ENCODE assay signal across 11 cellular contexts in genomic region chr1:205314986-205315618, GRCh38. TPM values are rescaled to one million over a fixed set of nuclear protein-coding genes. Genes with fewer than 3 reads are reported as not detected.
DNase-seq lines count a peak whose midpoint lies in the region; ATAC-seq and TF ChIP-seq lines count a peak whose summit lies in the region.
"Had no signal": no experiment of that assay in that cellular context is flagged by ENCODE, and none has a peak within 500 bp of the region (broad histone marks: within the 10 kb centered on the region; RNA-seq: fewer than 3 reads in every experiment).

No MANE protein-coding gene starts in this region.

- no peaks in the 10 kb centered on the region for H3K9me2 ChIP-seq in GM23338 (ENCODE audit: insufficient read depth)

- POLR2A ChIA-PET in naive thymus-derived CD8-positive, alpha-beta T cell (lab: Charles Lee) = interaction anchor here (1.4 to 22.9 kb wide), 6 partner anchors 9 to 40 kb away, joined by 3 to 590 read pairs (median 92); no protein-coding TSS in a partner anchor

- peak overlapping the region; percentile 96 to 99 (median 98) for H3K27ac Mint-ChIP-seq in CD14-positive monocyte
- no peak overlapping the region for H3K27ac Mint-ChIP-seq in GM23338
- H3K27ac Mint-ChIP-seq in activated naive CD8-positive, alpha-beta T cell treated with anti-CD3 and anti-CD28 coated beads for 36 hours = peak overlapping the region; percentile 96
- H3K27ac Mint-ChIP-seq in naive thymus-derived CD8-positive, alpha-beta T cell = peak overlapping the region; percentile 92 to 99 (median 98)

- no peaks in the 10 kb centered on the region for H3K27me3 ChIP-seq in GM23338 (ENCODE audit: insufficient read depth)

- H3K4me3 Mint-ChIP-seq in CD14-positive monocyte = no peak overlapping the region
- H3K4me3 Mint-ChIP-seq in GM23338 = no peak overlapping the region
- H3K4me3 Mint-ChIP-seq in activated naive CD8-positive, alpha-beta T cell treated with anti-CD3 and anti-CD28 coated beads for 36 hours = peak overlapping the region; percentile 77
- H3K4me3 Mint-ChIP-seq in naive thymus-derived CD8-positive, alpha-beta T cell = peak overlapping the region; percentile 79 to 100 (median 95)

- peak overlapping the region; percentile 97 for H3K27ac ChIP-seq in GM23338 (ENCODE audit: low read depth)

- DNase-seq in CD14-positive monocyte (ENCODE audit: low spot score) (no peak), GM23338 (ENCODE audit: low spot score) (no peak), dermis blood vessel endothelial cell (no peak), ACHN (no peak)
- peak; percentile 20 for DNase-seq in activated naive CD8-positive, alpha-beta T cell treated with anti-CD3 and anti-CD28 coated beads for 36 hours
- no peak for DNase-seq in naive thymus-derived CD8-positive, alpha-beta T cell
- DNase-seq: NCI-H524 had no signal

- H3K4me2 ChIP-seq in GM23338 = peak overlapping the region; percentile 61; the same call in 1 of the 2 replicates

- no peak for ATAC-seq in GM23338
- ATAC-seq in naive thymus-derived CD8-positive, alpha-beta T cell = peak in 1 of 2 donors; percentile 21
- no peak for ATAC-seq in HG02840 (IDR thresholded peaks at IDR 0.05; ENCODE audit: low FRiP score, unreplicated experiment)
- ATAC-seq in GM19452 (IDR thresholded peaks at IDR 0.05; ENCODE audit: unreplicated experiment) = no peak

- no peak overlapping the region for H3K4me3 ChIP-seq in GM23338
- H3K4me3 ChIP-seq: lung had no signal

- H3K79me2 ChIP-seq in GM23338 (replicated peaks; ENCODE audit: insufficient read depth) = peaks cover 87% of the 10 kb centered on the region

- H3K27me3 Mint-ChIP-seq in CD14-positive monocyte (ENCODE audit: low read depth in 3 of 3) (peaks cover 0 to 2% (median 0%) of the 10 kb centered on the region in 3 donors), GM23338 (ENCODE audit: insufficient read depth, low read depth, poor library complexity) (peaks cover 15% of the 10 kb centered on the region)
- H3K27me3 Mint-ChIP-seq in activated naive CD8-positive, alpha-beta T cell treated with anti-CD3 and anti-CD28 coated beads for 36 hours = no peaks in the 10 kb centered on the region
- H3K27me3 Mint-ChIP-seq in naive thymus-derived CD8-positive, alpha-beta T cell = no peaks in the 10 kb centered on the region

- H3K4me1 ChIP-seq in GM23338 (ENCODE audit: insufficient read depth) = peaks cover 71% of the 10 kb centered on the region

- intact Hi-C loops in CD14-positive monocyte (cut with micrococcal nuclease) = no loop called here

- H3K4me1 Mint-ChIP-seq in CD14-positive monocyte (peaks cover 100% of the 10 kb centered on the region), GM23338 (peaks cover 84% of the 10 kb centered on the region)
- peaks cover 91% of the 10 kb centered on the region for H3K4me1 Mint-ChIP-seq in activated naive CD8-positive, alpha-beta T cell treated with anti-CD3 and anti-CD28 coated beads for 36 hours
- H3K4me1 Mint-ChIP-seq in naive thymus-derived CD8-positive, alpha-beta T cell = peaks cover 58 to 99% (median 93%) of the 10 kb centered on the region in 4 donors

- peaks cover 44 to 51% of the 10 kb centered on the region in 2 donors for H3K36me3 Mint-ChIP-seq in CD14-positive monocyte
- H3K36me3 Mint-ChIP-seq in GM23338 (ENCODE audit: low read depth) = peaks cover 31% of the 10 kb centered on the region
- peaks cover 2% of the 10 kb centered on the region for H3K36me3 Mint-ChIP-seq in activated naive CD8-positive, alpha-beta T cell treated with anti-CD3 and anti-CD28 coated beads for 36 hours
- peaks cover 0 to 36% (median 18%) of the 10 kb centered on the region in 3 donors for H3K36me3 Mint-ChIP-seq in naive thymus-derived CD8-positive, alpha-beta T cell

- peaks cover 16% of the 10 kb centered on the region; the same call in 1 of the 2 replicates for H4K20me1 ChIP-seq in GM23338 (replicated peaks; ENCODE audit: insufficient read depth)

- peaks cover 13% of the 10 kb centered on the region for H3K36me3 ChIP-seq in GM23338 (ENCODE audit: insufficient read depth)

- in situ Hi-C loops in ACHN (cut with HindIII; ENCODE audit: low pct_ligation_motif_present, low pct_unique_long_range_greater_than_20kb, low sequenced_read_pairs) = no loop called here

- H2AFZ ChIP-seq in GM23338 = no peak overlapping the region

- H3K9me3 Mint-ChIP-seq in CD14-positive monocyte (peaks cover 0 to 2% (median 0%) of the 10 kb centered on the region in 7 donors), GM23338 (no peaks in the 10 kb centered on the region)
- H3K9me3 Mint-ChIP-seq in activated naive CD8-positive, alpha-beta T cell treated with anti-CD3 and anti-CD28 coated beads for 36 hours = no peaks in the 10 kb centered on the region
- peaks cover 0 to 2% (median 0%) of the 10 kb centered on the region in 9 donors for H3K9me3 Mint-ChIP-seq in naive thymus-derived CD8-positive, alpha-beta T cell

- H3F3A ChIP-seq in GM23338 (replicated peaks; ENCODE audit: low read depth) = peaks cover 10% of the 10 kb centered on the region

- TF ChIP-seq CTCF in CD14-positive monocyte (IDR thresholded peaks at IDR 0.05) = no peak
- no peak for TF ChIP-seq CTCF in GM23338 (conservative IDR thresholded peaks at IDR 0.05; ENCODE audit: low read depth in 2 of 2)

TF ChIP-seq in GM23338, 12 proteins besides CTCF, POLR2A, EP300 and RAD21 (continues in another document):
- TF ChIP-seq NANOG (IDR thresholded peaks at IDR 0.05; ENCODE audit: borderline replicate concordance) = no peak
- no peak for TF ChIP-seq JUNB (IDR thresholded peaks at IDR 0.05; ENCODE audit: unreplicated experiment)
- TF ChIP-seq EZH2phosphoT487 (IDR thresholded peaks at IDR 0.05; ENCODE audit: unreplicated experiment) = no peak

RNA-seq across cellular contexts. Expression of gene NUAK2, which starts 6.4 kb away (rescaled TPM):
- polyA plus RNA-seq in CD14-positive monocyte (10 to 100 TPM in 1 of 2 donors, 1 to 10 TPM in 1; 9.1 to 21.9 TPM), GM23338 (2016; fragmentation: Nextera tagmentation; extraction: Ambion mirVana) (7.7 and 7.8 TPM in 2 replicates)
- total RNA-seq in GM23338 (2014; rRNA removed; shearing (Covaris generic)) = 10.4 and 15.3 TPM in 2 replicates
- total RNA-seq in activated naive CD8-positive, alpha-beta T cell treated with anti-CD3 and anti-CD28 coated beads for 36 hours = 1 to 10 TPM; 1.7 to 2.0 TPM
- 10 to 100 TPM; 46.9 to 47.9 TPM for total RNA-seq in naive thymus-derived CD8-positive, alpha-beta T cell
- polyA plus RNA-seq in naive thymus-derived CD8-positive, alpha-beta T cell = 10 to 100 TPM; 14.3 to 73.6 (median 34.0) TPM
- 4.6 and 5.0 TPM in 2 replicates for total RNA-seq in dermis blood vessel endothelial cell

RNA-seq across cellular contexts. Expression of gene KLHDC8A, which starts 41.6 kb away (rescaled TPM):
- polyA plus RNA-seq in CD14-positive monocyte (not detected), GM23338 (2016; fragmentation: Nextera tagmentation; extraction: Ambion mirVana) (1.3 and 1.7 TPM in 2 replicates)
- 2.4 and 2.8 TPM in 2 replicates for total RNA-seq in GM23338 (2014; rRNA removed; shearing (Covaris generic))
- total RNA-seq in activated naive CD8-positive, alpha-beta T cell treated with anti-CD3 and anti-CD28 coated beads for 36 hours = not detected
- total RNA-seq in naive thymus-derived CD8-positive, alpha-beta T cell = not detected
- polyA plus RNA-seq in naive thymus-derived CD8-positive, alpha-beta T cell = not detected
- total RNA-seq in dermis blood vessel endothelial cell = not detected in 2 replicates
- total RNA-seq: HT-29 had no signal

Comparison
In these comparisons a context has a peak if more than half of its experiments do, and no peak if none do; other contexts are left out.
1. H3K4me3 Mint-ChIP-seq: peak in activated naive CD8-positive, alpha-beta T cell treated with anti-CD3 and anti-CD28 coated beads for 36 hours (single experiment) and naive thymus-derived CD8-positive, alpha-beta T cell (10 of 10); none in CD14-positive monocyte (0 of 2) and GM23338 (single experiment).